ENCODE assay signal across 8 cellular contexts in genomic region chr12:56159482-56160105, GRCh38. TPM values are rescaled to one million over a fixed set of nuclear protein-coding genes. Genes with fewer than 3 reads are reported as not detected.
DNase-seq lines count a peak whose midpoint lies in the region; ATAC-seq and TF ChIP-seq lines count a peak whose summit lies in the region.

No MANE protein-coding gene starts in this region.

- H3K4me1 ChIP-seq in Karpas-422 (ENCODE audit: low read length): peaks cover 50% of the 10 kb centered on the region

- peak overlapping the region; percentile 98 for H3K27ac Mint-ChIP-seq in dendritic cell treated with granulocyte-macrophage colony-stimulating factor and Interleukin-4, amounts not matched to agents 40 ng/mL and 50 ng/mL, for 4 days
- H3K27ac Mint-ChIP-seq in naive thymus-derived CD8-positive, alpha-beta T cell: peak overlapping the region; percentile 95 to 100 (median 98)

- intact Hi-C loops in dendritic cell treated with granulocyte-macrophage colony-stimulating factor and Interleukin-4, amounts not matched to agents 40 ng/mL and 50 ng/mL, for 4 days (cut with micrococcal nuclease): loop anchor here (2.0 kb wide), 2 partner anchors 29 to 41 kb away; partner anchors contain the start of genes SMARCC2 and ZC3H10

- no peaks in the 10 kb centered on the region for H3K9me3 ChIP-seq in Karpas-422 (ENCODE audit: low read length)

- peak overlapping the region; percentile 77 for H3K27ac ChIP-seq in Karpas-422 (ENCODE audit: low read length)

- H3K36me3 Mint-ChIP-seq in dendritic cell treated with granulocyte-macrophage colony-stimulating factor and Interleukin-4, amounts not matched to agents 40 ng/mL and 50 ng/mL, for 4 days (ENCODE audit: low read depth): peaks cover 80% of the 10 kb centered on the region
- H3K36me3 Mint-ChIP-seq in naive thymus-derived CD8-positive, alpha-beta T cell: peaks cover 6 to 48% (median 8%) of the 10 kb centered on the region in 3 donors

- H3K27me3 Mint-ChIP-seq in dendritic cell treated with granulocyte-macrophage colony-stimulating factor and Interleukin-4, amounts not matched to agents 40 ng/mL and 50 ng/mL, for 4 days: no peaks in the 10 kb centered on the region
- no peaks in the 10 kb centered on the region for H3K27me3 Mint-ChIP-seq in naive thymus-derived CD8-positive, alpha-beta T cell

- H3K4me2 ChIP-seq in Karpas-422 (ENCODE audit: low read depth, low read length, poor library complexity, severe bottlenecking): peak overlapping the region; percentile 80

- H3K36me3 ChIP-seq in Karpas-422 (ENCODE audit: insufficient read depth, low read length): peaks cover 41% of the 10 kb centered on the region

- no peaks in the 10 kb centered on the region for H3K27me3 ChIP-seq in Karpas-422 (ENCODE audit: low read length)

- no peaks in the 10 kb centered on the region for H3K9me3 Mint-ChIP-seq in dendritic cell treated with granulocyte-macrophage colony-stimulating factor and Interleukin-4, amounts not matched to agents 40 ng/mL and 50 ng/mL, for 4 days
- H3K9me3 Mint-ChIP-seq in naive thymus-derived CD8-positive, alpha-beta T cell: no peaks in the 10 kb centered on the region

- no peak overlapping the region for H2AFZ ChIP-seq in Karpas-422 (ENCODE audit: low read length)

- no peaks in the 10 kb centered on the region for H3K9me2 ChIP-seq in Karpas-422 (replicated peaks; ENCODE audit: insufficient read depth, low read length)

- H4K20me1 ChIP-seq in Karpas-422 (ENCODE audit: insufficient read depth, low read depth, low read length): peaks cover 8% of the 10 kb centered on the region; the same call in 1 of the 2 replicates

- no peak for DNase-seq in AG10803 (ENCODE audit: low read depth)
- DNase-seq in Karpas-422: no peak
- DNase-seq in naive thymus-derived CD8-positive, alpha-beta T cell: no peak
- DNase-seq in CD1c-positive myeloid dendritic cell (ENCODE audit: extremely low spot score): no peak
- DNase-seq in left lobe of liver (ENCODE audit: low spot score): no peak
- DNase-seq in NCI-H2107 treated with DMSO at 0.1 percent for 48 hours (lab: John Stamatoyannopoulos, UW; ENCODE audit: unreplicated experiment): no peak
- no peak for DNase-seq in GM03348 (ENCODE audit: low spot score)

- H3K9ac ChIP-seq in Karpas-422 (ENCODE audit: low read length): peak overlapping the region; percentile 93

- no peak for TF ChIP-seq CTCF in AG10803 (conservative IDR thresholded peaks at IDR 0.05; ENCODE audit: low read length)

- peaks cover 27% of the 10 kb centered on the region for H3K79me2 ChIP-seq in Karpas-422 (ENCODE audit: low read length)

- peaks cover 52% of the 10 kb centered on the region for H3K4me1 Mint-ChIP-seq in dendritic cell treated with granulocyte-macrophage colony-stimulating factor and Interleukin-4, amounts not matched to agents 40 ng/mL and 50 ng/mL, for 4 days (ENCODE audit: low read depth)
- H3K4me1 Mint-ChIP-seq in naive thymus-derived CD8-positive, alpha-beta T cell: peaks cover 36 to 53% (median 50%) of the 10 kb centered on the region in 4 donors

- POLR2A ChIA-PET in naive thymus-derived CD8-positive, alpha-beta T cell (lab: Charles Lee): interaction anchor here (0.6 to 13.3 kb wide), 14 partner anchors 9 to 290 kb away, joined by 3 to 163 read pairs (median 4); partner anchors contain the start of genes ANKRD52, COQ10A, ESYT1 and PA2G4

- H3K4me3 Mint-ChIP-seq in dendritic cell treated with granulocyte-macrophage colony-stimulating factor and Interleukin-4, amounts not matched to agents 40 ng/mL and 50 ng/mL, for 4 days: peak overlapping the region; percentile 93
- peak overlapping the region; percentile 93 to 99 (median 98) for H3K4me3 Mint-ChIP-seq in naive thymus-derived CD8-positive, alpha-beta T cell

- ATAC-seq in naive thymus-derived CD8-positive, alpha-beta T cell: no peak
- ATAC-seq in left lobe of liver: no peak

- H3K4me3 ChIP-seq in AG10803 (ENCODE audit: low read length) (peak overlapping the region; percentile 100), Karpas-422 (ENCODE audit: low read length) (peak overlapping the region; percentile 84)

RNA-seq across cellular contexts. Expression of gene MYL6, which starts 1.4 kb away (rescaled TPM):
- total RNA-seq in Karpas-422 (2014; rRNA removed; shearing (Covaris generic); ENCODE audit: low replicate concordance): 640 and 780 TPM in 2 replicates
- total RNA-seq in naive thymus-derived CD8-positive, alpha-beta T cell: 100 to 1,000 TPM; 421 to 448 TPM
- 1,000 to 10,000 TPM; 1,813 to 2,533 (median 2,044) TPM for polyA plus RNA-seq in naive thymus-derived CD8-positive, alpha-beta T cell
- 376 TPM for total RNA-seq in left lobe of liver

RNA-seq across cellular contexts. Expression of gene MYL6B, which starts 7.2 kb away (rescaled TPM):
- total RNA-seq in Karpas-422 (2014; rRNA removed; shearing (Covaris generic); ENCODE audit: low replicate concordance): 33.1 and 94.4 TPM in 2 replicates
- 1 to 10 TPM; 3.5 to 5.9 TPM for total RNA-seq in naive thymus-derived CD8-positive, alpha-beta T cell
- 1 to 10 TPM; 3.4 to 4.0 (median 3.8) TPM for polyA plus RNA-seq in naive thymus-derived CD8-positive, alpha-beta T cell
- 6.5 TPM for total RNA-seq in left lobe of liver

RNA-seq across cellular contexts. Expression of gene SMARCC2, which starts 29.7 kb away (rescaled TPM):
- 26.2 and 42.2 TPM in 2 replicates for total RNA-seq in Karpas-422 (2014; rRNA removed; shearing (Covaris generic); ENCODE audit: low replicate concordance)
- total RNA-seq in naive thymus-derived CD8-positive, alpha-beta T cell: 100 to 1,000 TPM; 189 to 197 TPM
- polyA plus RNA-seq in naive thymus-derived CD8-positive, alpha-beta T cell: 10 to 100 TPM; 46.3 to 70.4 (median 54.1) TPM
- total RNA-seq in left lobe of liver: 27.6 TPM

RNA-seq across cellular contexts. Expression of gene ESYT1, which starts 31.5 kb away (rescaled TPM):
- 75.3 and 75.7 TPM in 2 replicates for total RNA-seq in Karpas-422 (2014; rRNA removed; shearing (Covaris generic); ENCODE audit: low replicate concordance)
- total RNA-seq in naive thymus-derived CD8-positive, alpha-beta T cell: 100 to 1,000 TPM; 257 to 270 TPM
- 100 to 1,000 TPM; 354 to 433 (median 357) TPM for polyA plus RNA-seq in naive thymus-derived CD8-positive, alpha-beta T cell
- 62.2 TPM for total RNA-seq in left lobe of liver

RNA-seq across cellular contexts. Expression of gene ZC3H10, which starts 41.5 kb away (rescaled TPM):
- 11.9 and 13.4 TPM in 2 replicates for total RNA-seq in Karpas-422 (2014; rRNA removed; shearing (Covaris generic); ENCODE audit: low replicate concordance)
- total RNA-seq in naive thymus-derived CD8-positive, alpha-beta T cell: 10 to 100 TPM; 15.1 to 15.9 TPM
- 1 to 10 TPM; 1.3 to 2.5 (median 1.8) TPM for polyA plus RNA-seq in naive thymus-derived CD8-positive, alpha-beta T cell
- 4.6 TPM for total RNA-seq in left lobe of liver
